In the genomic region with DNA sequence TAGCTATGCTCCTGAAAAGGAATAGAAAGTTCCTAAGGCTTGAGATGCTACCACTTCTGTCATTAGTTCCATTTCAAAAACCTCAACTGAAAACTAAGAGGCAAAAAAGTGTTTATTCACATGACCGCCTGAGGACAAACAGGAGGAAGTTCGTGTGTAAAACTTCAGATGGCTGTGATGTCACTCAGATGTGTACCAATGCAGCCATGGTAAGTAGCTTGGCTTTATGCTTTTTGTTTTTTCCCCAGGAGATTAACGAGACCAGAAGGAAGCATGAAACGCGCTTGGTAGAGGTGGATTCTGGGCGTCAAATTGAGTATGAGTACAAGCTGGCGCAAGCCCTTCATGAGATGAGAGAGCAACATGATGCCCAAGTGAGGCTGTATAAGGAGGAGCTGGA, we compare ENCODE assay signal across 1 cellular context.
TF ChIP-seq lines count a peak whose summit lies in the region.

No MANE protein-coding gene starts in this region.

TF ChIP-seq in IMR-90, 13 proteins besides CTCF, POLR2A, EP300 and RAD21:
- TF ChIP-seq, protein P1, sequence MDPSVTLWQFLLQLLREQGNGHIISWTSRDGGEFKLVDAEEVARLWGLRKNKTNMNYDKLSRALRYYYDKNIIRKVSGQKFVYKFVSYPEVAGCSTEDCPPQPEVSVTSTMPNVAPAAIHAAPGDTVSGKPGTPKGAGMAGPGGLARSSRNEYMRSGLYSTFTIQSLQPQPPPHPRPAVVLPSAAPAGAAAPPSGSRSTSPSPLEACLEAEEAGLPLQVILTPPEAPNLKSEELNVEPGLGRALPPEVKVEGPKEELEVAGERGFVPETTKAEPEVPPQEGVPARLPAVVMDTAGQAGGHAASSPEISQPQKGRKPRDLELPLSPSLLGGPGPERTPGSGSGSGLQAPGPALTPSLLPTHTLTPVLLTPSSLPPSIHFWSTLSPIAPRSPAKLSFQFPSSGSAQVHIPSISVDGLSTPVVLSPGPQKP (IDR thresholded peaks at IDR 0.05; ENCODE audit: borderline replicate concordance, low read depth, low read length) = no peak
- TF ChIP-seq RCOR1 (IDR thresholded peaks at IDR 0.05; ENCODE audit: insufficient replicate concordance, low read length) = no peak
- TF ChIP-seq MAZ (IDR thresholded peaks at IDR 0.05; ENCODE audit: borderline replicate concordance, low read depth, low read length) = no peak
- no peak for TF ChIP-seq CHD1 (IDR thresholded peaks at IDR 0.05; ENCODE audit: low read depth, low read length)
- no peak for TF ChIP-seq MXI1 (IDR thresholded peaks at IDR 0.05; ENCODE audit: borderline replicate concordance, low read depth, low read length)
- TF ChIP-seq SMC3 (IDR thresholded peaks at IDR 0.05; ENCODE audit: low read depth, low read length) = no peak
TF ChIP-seq in IMR-90: peak in this region for 0.
